22 cellular contexts compared by ENCODE assay signal in genomic region chr4:81038636-81039350, GRCh38. TPM values are rescaled to one million over a fixed set of nuclear protein-coding genes. Genes with fewer than 3 reads are reported as not detected.
A peak's percentile ranks its signal among the peaks of the same experiment; 100 is the strongest.
DNase-seq lines count a peak whose midpoint lies in the region; ATAC-seq, FAIRE-seq and TF ChIP-seq lines count a peak whose summit lies in the region.
"Had no signal": no experiment of that assay in that cellular context is flagged by ENCODE, and none has a peak within 500 bp of the region (broad histone marks: within the 10 kb centered on the region; RNA-seq: fewer than 3 reads in every experiment).

No MANE protein-coding gene starts in this region.

- POLR2A ChIA-PET in GM12878 (lab: Charles Lee) = no interaction called here

- H3K4me1 ChIP-seq in GM12878 (ENCODE audit: control insufficient read depth, insufficient read depth, low read length) = 0 out of 2 replicates have a peak, but pooled peaks cover 3% of the 10 kb centered on the region
- no peaks in the 10 kb centered on the region for H3K4me1 ChIP-seq in trophoblast cell (ENCODE audit: control insufficient read depth in 1 of 2, insufficient read depth in 2 of 2, low read length in 2 of 2)

- H4K12ac ChIP-seq in trophoblast cell (ENCODE audit: low read depth, low read length) = no peak overlapping the region

- H3K79me2 ChIP-seq in GM12878 (ENCODE audit: control insufficient read depth, insufficient read depth, low read length) (no peaks in the 10 kb centered on the region), trophoblast cell (ENCODE audit: control insufficient read depth, insufficient read depth, low read length, poor library complexity) (no peaks in the 10 kb centered on the region)

- RAD21 ChIA-PET in GM12878 (lab: Charles Lee; ENCODE audit: unreplicated experiment) = interaction anchor here (0.8 to 7.6 kb wide), 30 partner anchors 9 to 818 kb away, joined by 3 to 78 read pairs (median 4); partner anchors contain the start of gene BMP3

- WGBS in GM12878 (ENCODE audit: insufficient coverage, insufficient replicate concordance, low lambda C conversion rate, missing lambda C conversion rate) = 0% methylated on average over 1 of the region's 1 CpG
- no CpG with 5 or more reads among the region's 1 CpG for whole genome bisulfite sequencing in trophoblast cell (ENCODE audit: extremely low coverage, insufficient coverage, insufficient read length)

- CTCF ChIA-PET in GM12878 (lab: Yijun Ruan, JAX) = interaction anchor here (0.6 to 15.3 kb wide), 40 partner anchors 8 to 834 kb away, joined by 3 to 268 read pairs (median 5); partner anchors contain the start of gene BMP3

- FAIRE-seq in GM12878 (lab: Jason Lieb, UNC) = peak; percentile 57
- FAIRE-seq: A204.1, HTR-8/SVneo had no signal

- no peak overlapping the region for H4K91ac ChIP-seq in trophoblast cell (ENCODE audit: low read depth, low read length)

- H4K20me1 ChIP-seq in GM12878 (ENCODE audit: control insufficient read depth, insufficient read depth) = no peaks in the 10 kb centered on the region
- H4K20me1 ChIP-seq: BLaER1 treated with 17β-estradiol and CSF1 and Interleukin-3, amounts not matched to agents 10 nM and 100 nM had no signal

- no peaks in the 10 kb centered on the region for H3K79me1 ChIP-seq in trophoblast cell (ENCODE audit: low read length)

- no peak overlapping the region for H3K18ac ChIP-seq in trophoblast cell (ENCODE audit: low read length)

- H3K27ac ChIP-seq in GM12878 (ENCODE audit: control insufficient read depth, insufficient read depth) (no peak overlapping the region), trophoblast cell (ENCODE audit: low read depth, low read length) (no peak overlapping the region)
- H3K27ac ChIP-seq: BLaER1 treated with 17β-estradiol and CSF1 and Interleukin-3, amounts not matched to agents 10 nM and 100 nM; HL-60 had no signal

- H3K4ac ChIP-seq in trophoblast cell (ENCODE audit: low read depth, low read length) = no peak overlapping the region

- no peak overlapping the region for H2BK120ac ChIP-seq in trophoblast cell (ENCODE audit: insufficient read depth, low read length, poor library complexity)

- H3K27me3 ChIP-seq in GM12878 (replicated peaks in 1 of 2; ENCODE audit: control insufficient read depth in 2 of 2, insufficient read depth in 2 of 2, low read length in 1 of 2) (no peaks in the 10 kb centered on the region), trophoblast cell (ENCODE audit: insufficient read depth, low read length) (no peaks in the 10 kb centered on the region)
- H3K27me3 ChIP-seq: BLaER1 treated with 17β-estradiol and CSF1 and Interleukin-3, amounts not matched to agents 10 nM and 100 nM had no signal

- no peak overlapping the region for H4K8ac ChIP-seq in trophoblast cell (ENCODE audit: low read depth, low read length)

- no peak overlapping the region for H2AK5ac ChIP-seq in trophoblast cell (ENCODE audit: low read length)

- ATAC-seq in GM18505 (IDR thresholded peaks at IDR 0.05; ENCODE audit: unreplicated experiment) (peak; percentile 7), GM12878 (peak; percentile 18), HG02870 (IDR thresholded peaks at IDR 0.05; ENCODE audit: unreplicated experiment) (no peak), GM18519 (IDR thresholded peaks at IDR 0.05; ENCODE audit: low FRiP score, unreplicated experiment) (no peak), HG03520 (IDR thresholded peaks at IDR 0.05; ENCODE audit: unreplicated experiment) (no peak)

- TF ChIP-seq RAD21 in GM12878 (IDR thresholded peaks at IDR 0.05; ENCODE audit: insufficient read depth, low read depth, low read length) = no peak

- no peak for TF ChIP-seq CTCF in GM12878 (IDR thresholded peaks at IDR 0.05 in 2 of 3, conservative IDR thresholded peaks at IDR 0.05 in 1 of 3; ENCODE audit: control insufficient read depth in 2 of 3, extremely low read depth in 1 of 3, insufficient read depth in 1 of 3, low read depth in 3 of 3, low read length in 3 of 3)

- no peak overlapping the region for H3K4me3 ChIP-seq in GM12878
- no peak overlapping the region for H3K4me3 ChIP-seq in trophoblast cell (ENCODE audit: low read depth, low read length)
- H3K4me3 ChIP-seq: BLaER1 treated with 17β-estradiol and CSF1 and Interleukin-3, amounts not matched to agents 10 nM and 100 nM had no signal

- no peak overlapping the region for H3K9ac ChIP-seq in GM12878 (ENCODE audit: control insufficient read depth, insufficient read depth, low read length)
- no peak overlapping the region for H3K9ac ChIP-seq in trophoblast cell (ENCODE audit: low read length)
- H3K9ac ChIP-seq: BLaER1 treated with 17β-estradiol and CSF1 and Interleukin-3, amounts not matched to agents 10 nM and 100 nM had no signal

- SMC1A ChIA-PET in GM12878 (lab: Charles Lee; ENCODE audit: uncharacterized antibody, unreplicated experiment) = interaction anchor here (0.6 to 14.8 kb wide), 41 partner anchors 9 to 819 kb away, joined by 3 to 144 read pairs (median 5); partner anchors contain the start of gene BMP3

- BruUV-seq in GM12878 (replicated peaks; lab: Mats Ljungman, UMichigan) = no TSS peak

- H3K9me3 ChIP-seq in GM12878 (replicated peaks; ENCODE audit: control insufficient read depth, insufficient read depth, low read length) (no peaks in the 10 kb centered on the region), trophoblast cell (ENCODE audit: insufficient read depth, low read depth, low read length) (no peaks in the 10 kb centered on the region)
- H3K9me3 ChIP-seq: BLaER1 treated with 17β-estradiol and CSF1 and Interleukin-3, amounts not matched to agents 10 nM and 100 nM had no signal

- TF ChIP-seq POLR2A in GM18505 (IDR thresholded peaks at IDR 0.05; ENCODE audit: borderline replicate concordance, extremely low read depth, insufficient read depth, insufficient read length) (no peak), GM12878 (IDR thresholded peaks at IDR 0.05; ENCODE audit: low read depth, low read length) (no peak)

- H3K23ac ChIP-seq in trophoblast cell (ENCODE audit: low read length) = no peak overlapping the region

- no peak overlapping the region for H3K14ac ChIP-seq in trophoblast cell (ENCODE audit: low read length)

- H3K36me3 ChIP-seq in GM12878 (ENCODE audit: control insufficient read depth in 2 of 2, insufficient read depth in 2 of 2, low read length in 1 of 2) = no peaks in the 10 kb centered on the region
- H3K36me3 ChIP-seq in trophoblast cell (ENCODE audit: control insufficient read depth in 1 of 2, insufficient read depth in 2 of 2, low read length in 2 of 2) = no peaks in the 10 kb centered on the region
- H3K36me3 ChIP-seq: BLaER1 treated with 17β-estradiol and CSF1 and Interleukin-3, amounts not matched to agents 10 nM and 100 nM had no signal

- no peak overlapping the region for H2AFZ ChIP-seq in GM12878 (ENCODE audit: control insufficient read depth, low read depth, low read length)
- H2AFZ ChIP-seq in trophoblast cell (ENCODE audit: insufficient read depth, low read length, poor library complexity) = no peak overlapping the region

- H3K4me2 ChIP-seq in GM12878 (ENCODE audit: control insufficient read depth, insufficient read depth) = no peak overlapping the region
- no peak overlapping the region for H3K4me2 ChIP-seq in trophoblast cell (ENCODE audit: low read length)
- H3K4me2 ChIP-seq: BLaER1 treated with 17β-estradiol and CSF1 and Interleukin-3, amounts not matched to agents 10 nM and 100 nM had no signal

- no peak overlapping the region for H2BK12ac ChIP-seq in trophoblast cell (ENCODE audit: low read length)

- no peak for TF ChIP-seq EP300 in GM12878 (IDR thresholded peaks at IDR 0.05; ENCODE audit: borderline replicate concordance in 1 of 2, control insufficient read depth in 1 of 2, low read depth in 2 of 2, low read length in 2 of 2)

- H2BK5ac ChIP-seq in trophoblast cell (ENCODE audit: low read depth, low read length, poor library complexity) = no peak overlapping the region

- DNase-seq in NAMALWA (ENCODE audit: low spot score) = peak; percentile 25
- no peak for DNase-seq in GM12878 (ENCODE audit: low read depth, low spot score)
- DNase-seq in trophoblast cell = peak; percentile 17 to 43
- no peak for DNase-seq in stimulated activated naive CD4-positive, alpha-beta T cell treated with Interleukin-2 at 50 U/mL for 16 hours (lab: John Stamatoyannopoulos, UW)
- DNase-seq: DMS79 treated with DMSO at 0.1 percent for 48 hours, GDM1, H7, MV-4-11, NCI-H1436, NCI-H2029 treated with DMSO at 0.1 percent for 48 hours, NCI-H2171 treated with DMSO at 0.1 percent for 48 hours, NCI-H774, SHP77 had no signal

- in situ Hi-C loops in GM12878 (cut with MboI) = no loop called here

- intact Hi-C loops in GM12878 (cut with micrococcal nuclease; ENCODE audit: unreplicated experiment) = no loop called here

TF ChIP-seq in GM12878, 131 proteins besides CTCF, POLR2A, EP300 and RAD21 (continues in another document):
- TF ChIP-seq CREM (IDR thresholded peaks at IDR 0.05; ENCODE audit: low read depth) = no peak
- TF ChIP-seq ZSCAN29 (IDR thresholded peaks at IDR 0.05) = no peak
- no peak for TF ChIP-seq ATF3 (IDR thresholded peaks at IDR 0.05; ENCODE audit: borderline replicate concordance, extremely low read depth, low read depth, low read length)
- TF ChIP-seq HCFC1 (IDR thresholded peaks at IDR 0.05; ENCODE audit: low read length) = no peak
- no peak for TF ChIP-seq CHD1 (IDR thresholded peaks at IDR 0.05; ENCODE audit: low read depth, low read length)
- no peak for TF ChIP-seq NBN (IDR thresholded peaks at IDR 0.05)
- no peak for TF ChIP-seq HDGF (IDR thresholded peaks at IDR 0.05)

RNA-seq across cellular contexts. Expression of gene BMP3, which starts 8.3 kb away (rescaled TPM):
- 0.58 and 0.76 TPM in 2 replicates for total RNA-seq in GM12878 (2013; cell fraction: nucleolus; rRNA removed)
- total RNA-seq in GM12878 (2014; rRNA removed) (1.2 and 1.4 TPM in 2 replicates), GM12878 (2014; rRNA removed; fragmentation: Illumina TruSeq; extraction: Trizol) (1.0 and 1.4 TPM in 2 replicates), GM12878 (2021) (0.90 and 1.2 TPM in 2 replicates)
- not detected for polyA plus RNA-seq in GM12878 (2011; ENCODE audit: low read depth)
- polyA plus RNA-seq in GM12878 (2011; rRNA removed) (0.91 and 1.2 TPM in 2 replicates), GM12878 (2014; fragmentation: Illumina TruSeq; extraction: Trizol) (0.85 and 1.1 TPM in 2 replicates), GM12878 (2014; fragmentation: Nextera tagmentation; extraction: Ambion mirVana) (1 to 10 TPM in 1 of 2 experiments, under 1 TPM in 1; 0.37 to 1.3 TPM), GM12878 (2014; rRNA removed) (0.44 and 0.53 TPM in 2 replicates), GM12878 (2016; fragmentation: Nextera tagmentation; extraction: Ambion mirVana) (under 1 TPM; 0.39 to 0.47 TPM)
- 0.34 and 0.42 TPM in 2 replicates for polyA plus RNA-seq in GM12878 (2011; cell fraction: cytosol; rRNA removed)
- 0.19 and 0.50 TPM in 2 replicates for polyA plus RNA-seq in GM12878 (2011; cell fraction: nucleus; rRNA removed)
- polyA plus RNA-seq in GM12878 (2012) = not detected in 2 replicates
- 0.57 and 1.1 TPM in 2 replicates for polyA minus RNA-seq in GM12878 (2011; rRNA and poly(A)+ RNA removed)
- 0.27 and 0.62 TPM in 2 replicates for polyA minus RNA-seq in GM12878 (2011; cell fraction: cytosol; rRNA and poly(A)+ RNA removed)
- 0.85 and 1.4 TPM in 2 replicates for polyA minus RNA-seq in GM12878 (2011; cell fraction: nucleus; rRNA and poly(A)+ RNA removed)
- polyA plus RNA-seq in trophoblast cell (2013) = not detected in 2 replicates
- total RNA-seq: NCI-H460 had no signal

Comparison
In these comparisons a context has a peak if more than half of its experiments do, and no peak if none do; other contexts are left out.
1. ATAC-seq: peak in GM18505 (single experiment) and GM12878 (single experiment); none in HG02870 (single experiment), GM18519 (single experiment) and HG03520 (single experiment).
2. DNase-seq: peak in NAMALWA (single experiment) and trophoblast cell (2 of 2); none in GM12878 (single experiment) and stimulated activated naive CD4-positive, alpha-beta T cell treated with Interleukin-2 at 50 U/mL for 16 hours (single experiment).